Comparison of ENCODE assay signal across 21 cellular contexts in the genomic region with DNA sequence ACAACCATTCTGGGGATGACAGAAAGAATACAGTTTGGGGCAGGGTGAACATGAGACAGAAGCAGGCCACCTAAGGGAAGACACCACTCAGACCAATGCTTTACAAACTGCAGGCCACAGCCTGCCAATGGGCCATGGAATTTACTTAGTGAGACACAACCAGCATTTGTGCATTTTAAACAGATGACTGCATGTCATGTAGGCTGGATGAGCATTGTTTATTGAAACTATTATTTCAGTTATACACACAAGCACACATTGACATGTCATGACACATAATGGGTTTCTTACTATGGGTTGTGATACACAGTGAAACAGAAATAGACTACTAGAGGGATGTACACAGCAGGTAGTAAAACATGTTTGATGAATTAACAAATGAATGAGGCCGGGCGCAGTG.
"Had no signal": no experiment of that assay in that cellular context is flagged by ENCODE, and none has a peak within 500 bp of the region (broad histone marks: within the 10 kb centered on the region; RNA-seq: fewer than 3 reads in every experiment).

No MANE protein-coding gene starts in this region.

- H3K9me3 Mint-ChIP-seq: activated naive CD8-positive, alpha-beta T cell treated with anti-CD3 and anti-CD28 coated beads for 36 hours; endodermal cell; memory B cell; natural killer cell had no signal

- H3K4me1 ChIP-seq: colonic mucosa, gastroesophageal sphincter, tibial nerve, uterus had no signal

- H3K27me3 ChIP-seq: colonic mucosa, gastroesophageal sphincter, heart right ventricle, pancreas, sigmoid colon, spleen, tibial nerve, uterus had no signal

- FAIRE-seq: pancreas had no signal

- H3K27ac Mint-ChIP-seq: activated naive CD8-positive, alpha-beta T cell treated with anti-CD3 and anti-CD28 coated beads for 36 hours; endodermal cell; memory B cell; natural killer cell had no signal

- H3K4me3 Mint-ChIP-seq: activated naive CD8-positive, alpha-beta T cell treated with anti-CD3 and anti-CD28 coated beads for 36 hours; endodermal cell; memory B cell; natural killer cell had no signal

- H3K27me3 Mint-ChIP-seq: activated naive CD8-positive, alpha-beta T cell treated with anti-CD3 and anti-CD28 coated beads for 36 hours; memory B cell had no signal

- H3K36me3 ChIP-seq: uterus had no signal

- ATAC-seq: gastroesophageal sphincter, heart right ventricle, left ventricle myocardium superior, natural killer cell, pancreas had no signal

- DNase-seq: activated CD4-positive, alpha-beta T cell treated with anti-CD3 and anti-CD28 coated beads, Interleukin-2, amount 50 U/mL, for 48 hours; activated naive CD8-positive, alpha-beta T cell treated with anti-CD3 and anti-CD28 coated beads for 36 hours; amniotic stem cell; caudate nucleus; colonic mucosa; endodermal cell; heart right ventricle; kidney glomerular epithelial cell; left ventricle myocardium superior; natural killer cell; pancreas; sigmoid colon; spleen; stimulated activated naive CD4-positive, alpha-beta T cell treated with Interleukin-2 at 50 U/mL for 16 hours; SW 1271; T-helper 2 cell; uterus; WERI-Rb-1 had no signal

- H3K9me3 ChIP-seq: colonic mucosa, gastroesophageal sphincter, heart right ventricle, pancreas, sigmoid colon, spleen, tibial nerve, uterus had no signal

- H3K4me3 ChIP-seq: colonic mucosa, gastroesophageal sphincter, heart right ventricle, pancreas, sigmoid colon, spleen, tibial nerve, uterus had no signal

- H3K27ac ChIP-seq: colonic mucosa, gastroesophageal sphincter, heart right ventricle, pancreas, sigmoid colon, spleen, tibial nerve, uterus, WERI-Rb-1 had no signal
